In genomic region chr21:28952686-28953085, GRCh38 we compare ENCODE assay signal across 30 cellular contexts. TPM values are rescaled to one million over a fixed set of nuclear protein-coding genes. Genes with fewer than 3 reads are reported as not detected.
DNase-seq lines count a peak whose midpoint lies in the region; ATAC-seq and TF ChIP-seq lines count a peak whose summit lies in the region.
"Had no signal": no experiment of that assay in that cellular context is flagged by ENCODE, and none has a peak within 500 bp of the region (broad histone marks: within the 10 kb centered on the region; RNA-seq: fewer than 3 reads in every experiment).

No MANE protein-coding gene starts in this region.

- H3K4me3 Mint-ChIP-seq in activated CD4-positive, alpha-beta memory T cell treated with anti-CD3 and anti-CD28 coated beads, Interleukin-2, amount 10 ng/mL, durations not matched to agents 7 days and 5 days: no peak overlapping the region
- H3K4me3 Mint-ChIP-seq in activated CD4-positive, alpha-beta memory T cell treated with anti-CD3 and anti-CD28 coated beads for 36 hours: no peak overlapping the region
- H3K4me3 Mint-ChIP-seq: CD14-positive monocyte, GM23338 had no signal

- CTCF ChIA-PET in activated CD4-positive, alpha-beta memory T cell treated with anti-CD3 and anti-CD28 coated beads, Interleukin-2, amount 10 ng/mL, durations not matched to agents 7 days and 5 days (lab: Charles Lee): no interaction called here
- CTCF ChIA-PET in activated CD4-positive, alpha-beta memory T cell treated with anti-CD3 and anti-CD28 coated beads for 36 hours (lab: Charles Lee): no interaction called here

- ATAC-seq in GM21737 (IDR thresholded peaks at IDR 0.05; ENCODE audit: unreplicated experiment): no peak
- ATAC-seq in HG03439 (IDR thresholded peaks at IDR 0.05; ENCODE audit: unreplicated experiment): no peak
- ATAC-seq: GM23338 had no signal

- H3K4me1 Mint-ChIP-seq in activated CD4-positive, alpha-beta memory T cell treated with anti-CD3 and anti-CD28 coated beads, Interleukin-2, amount 10 ng/mL, durations not matched to agents 7 days and 5 days: peaks cover 24% of the 10 kb centered on the region
- H3K4me1 Mint-ChIP-seq in activated CD4-positive, alpha-beta memory T cell treated with anti-CD3 and anti-CD28 coated beads for 36 hours (ENCODE audit: low read depth): peaks cover 18% of the 10 kb centered on the region
- H3K4me1 Mint-ChIP-seq: CD14-positive monocyte, GM23338 had no signal

- in situ Hi-C loops in brain microvascular endothelial cell (cut with HindIII; ENCODE audit: low pct_ligation_motif_present, low sequenced_read_pairs): no loop called here

- H3K27me3 Mint-ChIP-seq in activated CD4-positive, alpha-beta memory T cell treated with anti-CD3 and anti-CD28 coated beads, Interleukin-2, amount 10 ng/mL, durations not matched to agents 7 days and 5 days: no peaks in the 10 kb centered on the region
- H3K27me3 Mint-ChIP-seq in activated CD4-positive, alpha-beta memory T cell treated with anti-CD3 and anti-CD28 coated beads for 36 hours: no peaks in the 10 kb centered on the region

- peaks cover 14% of the 10 kb centered on the region for H3K36me3 ChIP-seq in brain microvascular endothelial cell (replicated peaks)

- no peaks in the 10 kb centered on the region for H3K9me3 Mint-ChIP-seq in activated CD4-positive, alpha-beta memory T cell treated with anti-CD3 and anti-CD28 coated beads, Interleukin-2, amount 10 ng/mL, durations not matched to agents 7 days and 5 days
- no peaks in the 10 kb centered on the region for H3K9me3 Mint-ChIP-seq in activated CD4-positive, alpha-beta memory T cell treated with anti-CD3 and anti-CD28 coated beads for 36 hours
- H3K9me3 Mint-ChIP-seq: GM23338 had no signal

- H3K27me3 ChIP-seq in brain microvascular endothelial cell (replicated peaks): no peaks in the 10 kb centered on the region
- H3K27me3 ChIP-seq: BE2C had no signal

- H3K36me3 Mint-ChIP-seq in activated CD4-positive, alpha-beta memory T cell treated with anti-CD3 and anti-CD28 coated beads, Interleukin-2, amount 10 ng/mL, durations not matched to agents 7 days and 5 days (ENCODE audit: low read depth): peaks cover 51% of the 10 kb centered on the region
- peaks cover 32% of the 10 kb centered on the region for H3K36me3 Mint-ChIP-seq in activated CD4-positive, alpha-beta memory T cell treated with anti-CD3 and anti-CD28 coated beads for 36 hours

- TF ChIP-seq CTCF in brain microvascular endothelial cell (IDR thresholded peaks at IDR 0.05; ENCODE audit: low read depth, low read length, missing control alignments) (no peak), fibroblast of mammary gland (conservative IDR thresholded peaks at IDR 0.05; ENCODE audit: control insufficient read depth, insufficient read depth, low read depth, low read length) (no peak)

- intact Hi-C loops in activated CD4-positive, alpha-beta memory T cell treated with anti-CD3 and anti-CD28 coated beads for 36 hours (cut with micrococcal nuclease): no loop called here

- peak overlapping the region; percentile 0 for H3K27ac Mint-ChIP-seq in activated CD4-positive, alpha-beta memory T cell treated with anti-CD3 and anti-CD28 coated beads, Interleukin-2, amount 10 ng/mL, durations not matched to agents 7 days and 5 days
- H3K27ac Mint-ChIP-seq in activated CD4-positive, alpha-beta memory T cell treated with anti-CD3 and anti-CD28 coated beads for 36 hours: no peak overlapping the region
- H3K27ac Mint-ChIP-seq: CD14-positive monocyte, GM23338 had no signal

- POLR2A ChIA-PET in activated CD4-positive, alpha-beta memory T cell treated with anti-CD3 and anti-CD28 coated beads, Interleukin-2, amount 10 ng/mL, durations not matched to agents 7 days and 5 days (lab: Charles Lee): interaction anchor here (0.9 to 1.8 kb wide), 3 partner anchors 9 to 72 kb away, joined by 3 to 5 read pairs (median 3); partner anchors contain the start of gene USP16
- POLR2A ChIA-PET in activated CD4-positive, alpha-beta memory T cell treated with anti-CD3 and anti-CD28 coated beads for 36 hours (lab: Charles Lee): no interaction called here

- no peak for DNase-seq in activated CD4-positive, alpha-beta memory T cell treated with anti-CD3 and anti-CD28 coated beads, Interleukin-2, amount 10 ng/mL, durations not matched to agents 7 days and 5 days
- no peak for DNase-seq in activated CD4-positive, alpha-beta memory T cell treated with anti-CD3 and anti-CD28 coated beads for 36 hours
- peak; percentile 3 for DNase-seq in NCI-H226
- DNase-seq in brain microvascular endothelial cell: peak; percentile 5
- peak; percentile 28 for DNase-seq in fibroblast of mammary gland (ENCODE audit: low read depth)
- no peak for DNase-seq in HPDE6-E6E7 (ENCODE audit: extremely low spot score)
- DNase-seq: ACHN; BE2C; DMS153; DND-41; Karpas-422; NCI-H1092 treated with DMSO at 0.1 percent for 48 hours; NCI-H1436; NCI-H187; NCI-H2081 treated with DMSO at 0.1 percent for 48 hours; NCI-H2171 treated with DMSO at 0.1 percent for 48 hours; NCI-H446; NCI-H524 treated with DMSO at 0.1 percent for 48 hours; NCI-H774; NK-92 treated with Interleukin-12 subunit alpha and Interleukin-12 subunit beta, amount 100 ng/mL, for 24 hours; SHP77 had no signal

- H3K27ac ChIP-seq in brain microvascular endothelial cell: no peak overlapping the region
- H3K27ac ChIP-seq: 22Rv1, HL-60, PC-9, RWPE1 had no signal

- no peak overlapping the region for H3K4me3 ChIP-seq in brain microvascular endothelial cell (ENCODE audit: low read depth, low read length)
- no peak overlapping the region for H3K4me3 ChIP-seq in fibroblast of mammary gland (ENCODE audit: control insufficient read depth, low read depth, low read length)
- H3K4me3 ChIP-seq: GM23338, HAP-1, PC-9 had no signal

RNA-seq across cellular contexts. Expression of gene LTN1, which starts 40.0 kb away (rescaled TPM):
- 10 to 100 TPM; 25.8 to 26.5 TPM for total RNA-seq in activated CD4-positive, alpha-beta memory T cell treated with anti-CD3 and anti-CD28 coated beads, Interleukin-2, amount 10 ng/mL, durations not matched to agents 7 days and 5 days
- total RNA-seq in activated CD4-positive, alpha-beta memory T cell treated with anti-CD3 and anti-CD28 coated beads for 36 hours: 10 to 100 TPM; 26.7 to 29.1 TPM

Comparison
In these comparisons a context has a peak if more than half of its experiments do, and no peak if none do; other contexts are left out.
1. DNase-seq: peak in NCI-H226 (single experiment), brain microvascular endothelial cell (single experiment) and fibroblast of mammary gland (single experiment); none in activated CD4-positive, alpha-beta memory T cell treated with anti-CD3 and anti-CD28 coated beads, Interleukin-2, amount 10 ng/mL, durations not matched to agents 7 days and 5 days (single experiment), activated CD4-positive, alpha-beta memory T cell treated with anti-CD3 and anti-CD28 coated beads for 36 hours (single experiment) and HPDE6-E6E7 (single experiment).